11 cellular contexts compared by ENCODE assay signal in genomic region chr6:20669571-20670314, GRCh38.
DNase-seq lines count a peak whose midpoint lies in the region; ATAC-seq and TF ChIP-seq lines count a peak whose summit lies in the region.
"Had no signal": no experiment of that assay in that cellular context is flagged by ENCODE, and none has a peak within 500 bp of the region (broad histone marks: within the 10 kb centered on the region; RNA-seq: fewer than 3 reads in every experiment).

No MANE protein-coding gene starts in this region.

- H3K36me3 ChIP-seq in SK-N-SH (replicated peaks in 1 of 2; ENCODE audit: control insufficient read depth in 1 of 2, insufficient read depth in 2 of 2, low read length in 1 of 2) (no peaks in the 10 kb centered on the region), lower lobe of right lung (no peaks in the 10 kb centered on the region)

- intact Hi-C loops in lower lobe of right lung (cut with DNase I): no loop called here

- POLR2A ChIA-PET in SK-N-SH (lab: Yijun Ruan, JAX): no interaction called here

- no peaks in the 10 kb centered on the region for H3K9me2 ChIP-seq in SK-N-SH

- H3K79me2 ChIP-seq in SK-N-SH (ENCODE audit: insufficient read depth): no peaks in the 10 kb centered on the region

- TF ChIP-seq EP300 in SK-N-SH (IDR thresholded peaks at IDR 0.05; ENCODE audit: borderline replicate concordance in 1 of 2, low read depth in 1 of 2, low read length in 1 of 2): no peak

- H3K4me3 ChIP-seq in SK-N-SH (ENCODE audit: low read depth in 2 of 2, low read length in 1 of 2): no peak overlapping the region
- no peak overlapping the region for H3K4me3 ChIP-seq in lower lobe of right lung
- H3K4me3 ChIP-seq: body of pancreas, mucosa of descending colon had no signal

- ATAC-seq in GM18520 (IDR thresholded peaks at IDR 0.05; ENCODE audit: unreplicated experiment) (peak; percentile 56), GM21576 (IDR thresholded peaks at IDR 0.05; ENCODE audit: unreplicated experiment) (peak; percentile 89), HG03280 (IDR thresholded peaks at IDR 0.05; ENCODE audit: unreplicated experiment) (peak; percentile 79), lower lobe of right lung (no peak)
- ATAC-seq: body of pancreas, mucosa of descending colon had no signal

- DNase-seq in amniotic epithelial cell (ENCODE audit: low read depth): peak; percentile 93
- no peak for DNase-seq in SK-N-SH
- DNase-seq in stimulated activated CD4-positive, alpha-beta T cell treated with anti-CD3 and anti-CD28 coated beads, Interleukin-2, amount 100 ng/mL, for 48 hours: no peak
- no peak for DNase-seq in NCI-H1694 (lab: John Stamatoyannopoulos, UW)
- no peak for DNase-seq in lower lobe of right lung
- DNase-seq: activated CD4-positive, alpha-beta T cell treated with anti-CD3 and anti-CD28 coated beads, Interleukin-2, amount 50 U/mL, for 4 hours; body of pancreas; mucosa of descending colon had no signal

- H4K20me1 ChIP-seq in SK-N-SH (ENCODE audit: insufficient read depth): no peaks in the 10 kb centered on the region

- TF ChIP-seq RAD21 in SK-N-SH (IDR thresholded peaks at IDR 0.05; ENCODE audit: low read length): no peak

- WGBS in SK-N-SH (ENCODE audit: low lambda C conversion rate): 93% methylated on average over 6 of the region's 6 CpGs

- TF ChIP-seq CTCF in SK-N-SH (IDR thresholded peaks at IDR 0.05) (no peak), lower lobe of right lung (IDR thresholded peaks at IDR 0.05) (no peak)

- H3K27ac ChIP-seq in SK-N-SH (ENCODE audit: low read depth in 2 of 2, low read length in 1 of 2): no peak overlapping the region
- H3K27ac ChIP-seq in lower lobe of right lung: no peak overlapping the region
- H3K27ac ChIP-seq: body of pancreas had no signal

- H3K4me2 ChIP-seq in SK-N-SH: no peak overlapping the region

- H3K9me3 ChIP-seq in SK-N-SH (no peaks in the 10 kb centered on the region), lower lobe of right lung (no peaks in the 10 kb centered on the region)
- H3K9me3 ChIP-seq: body of pancreas, mucosa of descending colon had no signal

- CTCF ChIA-PET in SK-N-SH (lab: Yijun Ruan, JAX): no interaction called here

- H3K27me3 ChIP-seq in SK-N-SH (ENCODE audit: insufficient read depth) (no peaks in the 10 kb centered on the region), lower lobe of right lung (ENCODE audit: low read depth) (no peaks in the 10 kb centered on the region)
- H3K27me3 ChIP-seq: body of pancreas had no signal

- H2AFZ ChIP-seq in SK-N-SH (ENCODE audit: low read depth): no peak overlapping the region

- H3K4me1 ChIP-seq in SK-N-SH (ENCODE audit: control insufficient read depth in 1 of 2, insufficient read depth in 2 of 2, low read depth in 1 of 2, low read length in 1 of 2) (peaks cover 0 to 5% of the 10 kb centered on the region in 2 experiments; a peak in 2 of 4 replicates), lower lobe of right lung (no peaks in the 10 kb centered on the region)
- H3K4me1 ChIP-seq: body of pancreas had no signal

- H3K9ac ChIP-seq in SK-N-SH: no peak overlapping the region

- no peaks in the 10 kb centered on the region for H3F3A ChIP-seq in SK-N-SH (replicated peaks; ENCODE audit: insufficient read depth)

TF ChIP-seq in SK-N-SH, 30 proteins besides CTCF, POLR2A, EP300 and RAD21:
- TF ChIP-seq RFX5 (IDR thresholded peaks at IDR 0.05; ENCODE audit: low read length) (no peak), FOXJ3 (CRISPR knock-in tag; IDR thresholded peaks at IDR 0.05) (no peak)

Comparison
In these comparisons a context has a peak if more than half of its experiments do, and no peak if none do; other contexts are left out.
1. ATAC-seq: peak in GM18520 (single experiment), GM21576 (single experiment) and HG03280 (single experiment); none in lower lobe of right lung (0 of 2).